Comparison of ENCODE assay signal across 19 cellular contexts in the genomic region with DNA sequence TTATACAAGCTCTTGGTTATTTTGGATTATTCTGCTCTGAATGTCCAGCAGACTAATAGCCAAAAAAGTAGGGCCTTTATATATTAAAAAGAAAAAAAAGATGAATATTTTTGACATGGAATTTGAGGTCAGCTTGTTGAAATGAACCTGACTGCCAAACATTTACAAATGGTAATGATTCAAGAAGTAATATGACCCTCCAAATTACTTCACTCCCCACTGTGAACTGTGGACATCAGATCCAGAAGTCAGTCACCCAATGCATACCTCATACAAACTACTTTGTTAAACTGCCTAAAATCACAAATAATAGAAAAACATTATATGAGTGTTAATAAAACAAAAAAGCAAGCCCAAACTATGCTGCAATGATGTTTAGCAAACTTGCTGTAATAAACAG. TPM values are rescaled to one million over a fixed set of nuclear protein-coding genes. Genes with fewer than 3 reads are reported as not detected.
DNase-seq lines count a peak whose midpoint lies in the region; ATAC-seq and TF ChIP-seq lines count a peak whose summit lies in the region.
"Had no signal": no experiment of that assay in that cellular context is flagged by ENCODE, and none has a peak within 500 bp of the region (broad histone marks: within the 10 kb centered on the region; RNA-seq: fewer than 3 reads in every experiment).

No MANE protein-coding gene starts in this region.

- H2BK12ac ChIP-seq in mesenchymal stem cell (ENCODE audit: low read length in 2 of 2), result no peak overlapping the region

- no peak overlapping the region for H2AFZ ChIP-seq in mesenchymal stem cell (ENCODE audit: low read depth, low read length)

- H3K27me3 Mint-ChIP-seq in chondrocyte (ENCODE audit: low read depth), result no peaks in the 10 kb centered on the region
- no peaks in the 10 kb centered on the region for H3K27me3 Mint-ChIP-seq in stimulated activated naive CD8-positive, alpha-beta T cell treated with anti-CD3 and anti-CD28 coated beads, Interleukin-15, amount 100 ng/mL, for 72 hours
- H3K27me3 Mint-ChIP-seq: activated CD4-positive, alpha-beta memory T cell treated with anti-CD3 and anti-CD28 coated beads for 36 hours; activated naive CD8-positive, alpha-beta T cell; activated T-cell treated with anti-CD3 and anti-CD28 coated beads, Interleukin-2, amount 50 U/mL, for 24 hours; T-cell had no signal

- no peak overlapping the region for H3K4me3 ChIP-seq in AG10803 (ENCODE audit: low read length)
- H3K4me3 ChIP-seq in mesenchymal stem cell (ENCODE audit: insufficient read depth in 1 of 2, low read depth in 1 of 2, low read length in 2 of 2), result no peak overlapping the region
- H3K4me3 ChIP-seq: vagina had no signal

- H3K36me3 Mint-ChIP-seq in chondrocyte (ENCODE audit: low read depth), result peaks cover 25% of the 10 kb centered on the region

- H3K4me2 ChIP-seq in mesenchymal stem cell (ENCODE audit: low read length, poor library complexity, severe bottlenecking), result no peak overlapping the region

- H3K4me3 Mint-ChIP-seq in chondrocyte (ENCODE audit: unreplicated experiment), result no peak overlapping the region
- H3K4me3 Mint-ChIP-seq in stimulated activated naive CD8-positive, alpha-beta T cell treated with anti-CD3 and anti-CD28 coated beads, Interleukin-15, amount 100 ng/mL, for 72 hours, result no peak overlapping the region
- H3K4me3 Mint-ChIP-seq: activated CD4-positive, alpha-beta memory T cell treated with anti-CD3 and anti-CD28 coated beads for 36 hours; activated naive CD8-positive, alpha-beta T cell; activated T-cell treated with anti-CD3 and anti-CD28 coated beads, Interleukin-2, amount 50 U/mL, for 24 hours; nephron; T-cell had no signal

- peak overlapping the region; percentile 92 for H3K27ac ChIP-seq in mesenchymal stem cell (ENCODE audit: low read length, poor library complexity, severe bottlenecking)
- H3K27ac ChIP-seq in caudate nucleus (ENCODE audit: low read depth, low read length), result no peak overlapping the region
- H3K27ac ChIP-seq: RWPE1, vagina had no signal

- H3K4me1 Mint-ChIP-seq in chondrocyte (ENCODE audit: low read depth), result peaks cover 82% of the 10 kb centered on the region
- peaks cover 22% of the 10 kb centered on the region for H3K4me1 Mint-ChIP-seq in stimulated activated naive CD8-positive, alpha-beta T cell treated with anti-CD3 and anti-CD28 coated beads, Interleukin-15, amount 100 ng/mL, for 72 hours

- no peak overlapping the region for H3K18ac ChIP-seq in mesenchymal stem cell (ENCODE audit: low read depth in 1 of 2, low read length in 2 of 2)

- no peak overlapping the region for H2BK120ac ChIP-seq in mesenchymal stem cell (ENCODE audit: low read depth, low read length)

- no peaks in the 10 kb centered on the region for H3K27me3 ChIP-seq in mesenchymal stem cell (ENCODE audit: control insufficient read depth in 1 of 2, insufficient read depth in 1 of 2, low read length in 2 of 2)
- H3K27me3 ChIP-seq: vagina had no signal

- H2BK5ac ChIP-seq in mesenchymal stem cell (ENCODE audit: low read depth, low read length, poor library complexity, severe bottlenecking), result no peak overlapping the region

- H3K23ac ChIP-seq in mesenchymal stem cell (ENCODE audit: low read length in 2 of 2), result no peak overlapping the region

- no peak overlapping the region for H4K8ac ChIP-seq in mesenchymal stem cell (ENCODE audit: low read length)

- DNase-seq in AG10803 (ENCODE audit: low read depth) (peak; percentile 78), M059J (ENCODE audit: low read depth) (peak; percentile 56), chondrocyte (ENCODE audit: low spot score) (no peak), mesenchymal stem cell (no peak), caudate nucleus (lab: John Stamatoyannopoulos, UW) (no peak), COLO668 (lab: John Stamatoyannopoulos, UW; ENCODE audit: unreplicated experiment) (no peak)
- no peak for DNase-seq in stimulated activated naive CD8-positive, alpha-beta T cell treated with anti-CD3 and anti-CD28 coated beads, Interleukin-15, amount 100 ng/mL, for 72 hours
- DNase-seq: activated CD4-positive, alpha-beta memory T cell treated with anti-CD3 and anti-CD28 coated beads for 36 hours; activated T-cell treated with anti-CD3 and anti-CD28 coated beads, Interleukin-2, amount 50 U/mL, for 24 hours; AML-193; Caco-2; NCI-H1092; retina; T-cell had no signal

- TF ChIP-seq CTCF in AG10803 (conservative IDR thresholded peaks at IDR 0.05; ENCODE audit: low read length) (no peak), chondrocyte (IDR thresholded peaks at IDR 0.05) (no peak)

- peaks cover 3% of the 10 kb centered on the region for H3K79me1 ChIP-seq in mesenchymal stem cell (replicated peaks; ENCODE audit: low read length, poor library complexity, severe bottlenecking)

- ATAC-seq in stimulated activated naive CD8-positive, alpha-beta T cell treated with anti-CD3 and anti-CD28 coated beads, Interleukin-15, amount 100 ng/mL, for 72 hours, result no peak
- ATAC-seq in GM21381 (IDR thresholded peaks at IDR 0.05; ENCODE audit: unreplicated experiment), result no peak
- ATAC-seq: T-cell had no signal

- no peak overlapping the region for H3K4ac ChIP-seq in mesenchymal stem cell (ENCODE audit: low read depth in 1 of 2, low read length in 2 of 2)

- H3K14ac ChIP-seq in mesenchymal stem cell (ENCODE audit: low read length in 2 of 2), result no peak overlapping the region

- no peaks in the 10 kb centered on the region for H3K9me3 ChIP-seq in mesenchymal stem cell (ENCODE audit: control insufficient read depth, low read length)
- H3K9me3 ChIP-seq: Caco-2, vagina had no signal

- peaks cover 32% of the 10 kb centered on the region for H3K4me1 ChIP-seq in mesenchymal stem cell (ENCODE audit: control insufficient read depth, insufficient read depth, low read depth, low read length)
- H3K4me1 ChIP-seq: Caco-2 had no signal

- H2AK5ac ChIP-seq in mesenchymal stem cell (ENCODE audit: low read length, severe bottlenecking), result no peak overlapping the region

- peak overlapping the region; percentile 13 for H3K9ac ChIP-seq in mesenchymal stem cell (ENCODE audit: low read length)

- peak overlapping the region; percentile 68 for H3K27ac Mint-ChIP-seq in chondrocyte (ENCODE audit: unreplicated experiment)
- no peak overlapping the region for H3K27ac Mint-ChIP-seq in stimulated activated naive CD8-positive, alpha-beta T cell treated with anti-CD3 and anti-CD28 coated beads, Interleukin-15, amount 100 ng/mL, for 72 hours
- H3K27ac Mint-ChIP-seq: activated CD4-positive, alpha-beta memory T cell treated with anti-CD3 and anti-CD28 coated beads for 36 hours; activated naive CD8-positive, alpha-beta T cell; activated T-cell treated with anti-CD3 and anti-CD28 coated beads, Interleukin-2, amount 50 U/mL, for 24 hours; nephron; T-cell had no signal

- H3K9me3 Mint-ChIP-seq in chondrocyte (ENCODE audit: low read depth), result no peaks in the 10 kb centered on the region
- no peaks in the 10 kb centered on the region for H3K9me3 Mint-ChIP-seq in stimulated activated naive CD8-positive, alpha-beta T cell treated with anti-CD3 and anti-CD28 coated beads, Interleukin-15, amount 100 ng/mL, for 72 hours
- H3K9me3 Mint-ChIP-seq: activated CD4-positive, alpha-beta memory T cell treated with anti-CD3 and anti-CD28 coated beads for 36 hours; activated T-cell treated with anti-CD3 and anti-CD28 coated beads, Interleukin-2, amount 50 U/mL, for 24 hours; nephron; T-cell had no signal

- peaks cover 23 to 47% of the 10 kb centered on the region in 2 experiments for H3K36me3 ChIP-seq in mesenchymal stem cell (ENCODE audit: control insufficient read depth in 1 of 2, insufficient read depth in 2 of 2, low read depth in 1 of 2, low read length in 2 of 2)

- no peak overlapping the region for H4K91ac ChIP-seq in mesenchymal stem cell (ENCODE audit: low read length)

- no peak overlapping the region for H2BK15ac ChIP-seq in mesenchymal stem cell (ENCODE audit: low read depth, poor library complexity, severe bottlenecking)

RNA-seq across cellular contexts. Expression of gene EPG5, which starts 10.0 kb away (rescaled TPM):
- total RNA-seq in M059J (2014; rRNA removed; shearing (Covaris generic)), result 15.9 and 29.0 TPM in 2 replicates
- 23.3 to 28.9 TPM (median 24.5 TPM) in 3 replicates for total RNA-seq in chondrocyte
- polyA plus RNA-seq in mesenchymal stem cell (2013, experiment 1 of 2), result 5.7 TPM
- 5.4 TPM for polyA plus RNA-seq in mesenchymal stem cell (2013, experiment 2 of 2)

Comparison
In these comparisons a context has a peak if more than half of its experiments do, and no peak if none do; other contexts are left out.
1. DNase-seq: peak in AG10803 (single experiment) and M059J (single experiment); none in chondrocyte (single experiment), mesenchymal stem cell (single experiment), caudate nucleus (0 of 61), COLO668 (single experiment) and stimulated activated naive CD8-positive, alpha-beta T cell treated with anti-CD3 and anti-CD28 coated beads, Interleukin-15, amount 100 ng/mL, for 72 hours (0 of 2).